Comparison of ENCODE assay signal across 8 cellular contexts in genomic region chr7:43362652-43363428, GRCh38.
A peak's percentile ranks its signal among the peaks of the same experiment; 100 is the strongest.
DNase-seq lines count a peak whose midpoint lies in the region; ATAC-seq and TF ChIP-seq lines count a peak whose summit lies in the region.

No MANE protein-coding gene starts in this region.

- no peaks in the 10 kb centered on the region for H3K36me3 ChIP-seq in cardiac muscle cell

- no peak for ATAC-seq in GM21576 (IDR thresholded peaks at IDR 0.05; ENCODE audit: unreplicated experiment)

- DNase-seq in cardiac muscle cell (ENCODE audit: low read depth in 1 of 2, low spot score in 1 of 2) (peak; percentile 38 to 49), cardiac septum (ENCODE audit: low spot score) (no peak), OCI-M1 (lab: John Stamatoyannopoulos, UW) (peak; percentile 47), foreskin fibroblast (peak; percentile 78 to 94), coronary artery (ENCODE audit: low spot score) (no peak)
- DNase-seq in activated T-helper 1 cell treated with anti-CD3 and anti-CD28 coated beads, Interleukin-12 subunit alpha, Interleukin-12 subunit beta, Interleukin-2, Interleukin-4 antibody, amounts not matched to agents 30 ng/mL and 10 ng/mL and 1 ng/mL, durations not matched to agents 14 hours and 24 hours and 36 hours (ENCODE audit: low spot score) = no peak
- DNase-seq in activated CD4-positive, alpha-beta T cell treated with anti-CD3 and anti-CD28 coated beads, Interleukin-2, amount 10 ng/mL, durations not matched to agents 24 days and 14 days = no peak

- H3K27me3 ChIP-seq in cardiac muscle cell = no peaks in the 10 kb centered on the region

- H3K4me3 Mint-ChIP-seq in activated T-helper 1 cell treated with anti-CD3 and anti-CD28 coated beads, Interleukin-12 subunit alpha, Interleukin-12 subunit beta, Interleukin-2, Interleukin-4 antibody, amounts not matched to agents 30 ng/mL and 10 ng/mL and 1 ng/mL, durations not matched to agents 14 hours and 24 hours and 36 hours = no peak overlapping the region
- no peak overlapping the region for H3K4me3 Mint-ChIP-seq in activated CD4-positive, alpha-beta T cell treated with anti-CD3 and anti-CD28 coated beads, Interleukin-2, amount 10 ng/mL, durations not matched to agents 24 days and 14 days

- H3K4me3 ChIP-seq in cardiac muscle cell (no peak overlapping the region), foreskin fibroblast (ENCODE audit: low read depth in 1 of 2, low read length in 2 of 2) (no peak overlapping the region), coronary artery (no peak overlapping the region)

- H3K9me3 ChIP-seq in cardiac muscle cell (ENCODE audit: low read depth) = no peaks in the 10 kb centered on the region

- H3K36me3 Mint-ChIP-seq in activated T-helper 1 cell treated with anti-CD3 and anti-CD28 coated beads, Interleukin-12 subunit alpha, Interleukin-12 subunit beta, Interleukin-2, Interleukin-4 antibody, amounts not matched to agents 30 ng/mL and 10 ng/mL and 1 ng/mL, durations not matched to agents 14 hours and 24 hours and 36 hours (ENCODE audit: low read depth) = no peaks in the 10 kb centered on the region
- no peaks in the 10 kb centered on the region for H3K36me3 Mint-ChIP-seq in activated CD4-positive, alpha-beta T cell treated with anti-CD3 and anti-CD28 coated beads, Interleukin-2, amount 10 ng/mL, durations not matched to agents 24 days and 14 days (ENCODE audit: low read depth)

- no peaks in the 10 kb centered on the region for H3K4me1 ChIP-seq in cardiac muscle cell (ENCODE audit: low read depth)

- intact Hi-C loops in cardiac septum (cut with DNase I) = no loop called here
- intact Hi-C loops in activated T-helper 1 cell treated with anti-CD3 and anti-CD28 coated beads, Interleukin-12 subunit alpha, Interleukin-12 subunit beta, Interleukin-2, Interleukin-4 antibody, amounts not matched to agents 30 ng/mL and 10 ng/mL and 1 ng/mL, durations not matched to agents 14 hours and 24 hours and 36 hours (cut with micrococcal nuclease) = no loop called here
- intact Hi-C loops in activated CD4-positive, alpha-beta T cell treated with anti-CD3 and anti-CD28 coated beads, Interleukin-2, amount 10 ng/mL, durations not matched to agents 24 days and 14 days (cut with micrococcal nuclease) = no loop called here

- no peak overlapping the region for H3K27ac Mint-ChIP-seq in activated T-helper 1 cell treated with anti-CD3 and anti-CD28 coated beads, Interleukin-12 subunit alpha, Interleukin-12 subunit beta, Interleukin-2, Interleukin-4 antibody, amounts not matched to agents 30 ng/mL and 10 ng/mL and 1 ng/mL, durations not matched to agents 14 hours and 24 hours and 36 hours
- H3K27ac Mint-ChIP-seq in activated CD4-positive, alpha-beta T cell treated with anti-CD3 and anti-CD28 coated beads, Interleukin-2, amount 10 ng/mL, durations not matched to agents 24 days and 14 days = no peak overlapping the region

- H3K4me1 Mint-ChIP-seq in activated T-helper 1 cell treated with anti-CD3 and anti-CD28 coated beads, Interleukin-12 subunit alpha, Interleukin-12 subunit beta, Interleukin-2, Interleukin-4 antibody, amounts not matched to agents 30 ng/mL and 10 ng/mL and 1 ng/mL, durations not matched to agents 14 hours and 24 hours and 36 hours (ENCODE audit: low read depth) = no peaks in the 10 kb centered on the region
- no peaks in the 10 kb centered on the region for H3K4me1 Mint-ChIP-seq in activated CD4-positive, alpha-beta T cell treated with anti-CD3 and anti-CD28 coated beads, Interleukin-2, amount 10 ng/mL, durations not matched to agents 24 days and 14 days

- TF ChIP-seq CTCF in cardiac muscle cell (IDR thresholded peaks at IDR 0.05; ENCODE audit: low read depth, low read length) (no peak), foreskin fibroblast (IDR thresholded peaks at IDR 0.05; ENCODE audit: low read depth, low read length) (no peak), coronary artery (IDR thresholded peaks at IDR 0.05) (no peak)

- H3K27ac ChIP-seq in cardiac muscle cell = no peak overlapping the region
- no peak overlapping the region for H3K27ac ChIP-seq in coronary artery

- H3K9me3 Mint-ChIP-seq in activated T-helper 1 cell treated with anti-CD3 and anti-CD28 coated beads, Interleukin-12 subunit alpha, Interleukin-12 subunit beta, Interleukin-2, Interleukin-4 antibody, amounts not matched to agents 30 ng/mL and 10 ng/mL and 1 ng/mL, durations not matched to agents 14 hours and 24 hours and 36 hours = no peaks in the 10 kb centered on the region
- H3K9me3 Mint-ChIP-seq in activated CD4-positive, alpha-beta T cell treated with anti-CD3 and anti-CD28 coated beads, Interleukin-2, amount 10 ng/mL, durations not matched to agents 24 days and 14 days = no peaks in the 10 kb centered on the region

- H3K27me3 Mint-ChIP-seq in activated T-helper 1 cell treated with anti-CD3 and anti-CD28 coated beads, Interleukin-12 subunit alpha, Interleukin-12 subunit beta, Interleukin-2, Interleukin-4 antibody, amounts not matched to agents 30 ng/mL and 10 ng/mL and 1 ng/mL, durations not matched to agents 14 hours and 24 hours and 36 hours (ENCODE audit: insufficient read depth) = no peaks in the 10 kb centered on the region
- H3K27me3 Mint-ChIP-seq in activated CD4-positive, alpha-beta T cell treated with anti-CD3 and anti-CD28 coated beads, Interleukin-2, amount 10 ng/mL, durations not matched to agents 24 days and 14 days = peaks cover 2% of the 10 kb centered on the region

Comparison
In these comparisons a context has a peak if more than half of its experiments do, and no peak if none do; other contexts are left out.
1. DNase-seq: peak in cardiac muscle cell (2 of 2), OCI-M1 (single experiment) and foreskin fibroblast (2 of 2); none in cardiac septum (single experiment), coronary artery (single experiment), activated T-helper 1 cell treated with anti-CD3 and anti-CD28 coated beads, Interleukin-12 subunit alpha, Interleukin-12 subunit beta, Interleukin-2, Interleukin-4 antibody, amounts not matched to agents 30 ng/mL and 10 ng/mL and 1 ng/mL, durations not matched to agents 14 hours and 24 hours and 36 hours (single experiment) and activated CD4-positive, alpha-beta T cell treated with anti-CD3 and anti-CD28 coated beads, Interleukin-2, amount 10 ng/mL, durations not matched to agents 24 days and 14 days (single experiment).